29 cellular contexts compared by ENCODE assay signal in the genomic region with DNA sequence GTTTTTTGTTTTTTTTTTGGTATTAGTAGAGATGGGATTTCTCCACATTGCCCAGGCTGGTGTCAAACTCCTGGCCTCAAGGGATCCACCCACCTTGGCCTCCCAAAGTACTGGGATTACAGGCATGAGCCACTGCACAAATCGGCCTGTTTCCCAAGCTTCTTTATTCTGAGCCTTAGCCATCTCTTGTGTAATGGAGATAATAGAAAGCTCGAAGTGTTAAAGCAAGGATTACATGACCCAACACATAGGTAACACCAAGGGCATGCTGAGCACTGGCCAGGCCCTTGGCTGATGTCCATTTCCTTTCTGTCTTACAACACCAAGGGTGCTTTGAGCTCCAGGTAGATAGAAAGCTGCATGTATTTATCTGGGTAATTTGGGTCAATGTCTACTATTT.
"Had no signal": no experiment of that assay in that cellular context is flagged by ENCODE, and none has a peak within 500 bp of the region (broad histone marks: within the 10 kb centered on the region; RNA-seq: fewer than 3 reads in every experiment).

No MANE protein-coding gene starts in this region.

- H3K4me3 ChIP-seq: PC-9, SJCRH30, SK-N-MC had no signal

- H3K4me1 Mint-ChIP-seq: T-cell had no signal

- H3K4me1 ChIP-seq: SJCRH30 had no signal

- DNase-seq: Kasumi-1, MM.1S, MV-4-11, NCI-H1092, NCI-H1105, NCI-H1417 treated with DMSO at 0.1 percent for 48 hours, NCI-H1436 treated with DMSO at 0.1 percent for 48 hours, NCI-H187 treated with DMSO at 0.1 percent for 48 hours, NCI-H2029, NCI-H2081, NCI-H2171 treated with DMSO at 0.1 percent for 48 hours, NCI-H2227 treated with DMSO at 0.1 percent for 48 hours, NCI-H345, NCI-H446, NCI-H510A treated with DMSO at 0.1 percent for 48 hours, NCI-H524 treated with DMSO at 0.1 percent for 48 hours, NCI-H526 treated with DMSO at 0.1 percent for 48 hours, NCI-H774, PC-9, SHP77, SIG-M5, SJCRH30, T-cell had no signal

- H3K9me3 Mint-ChIP-seq: T-cell had no signal

- H3K4me2 ChIP-seq: PC-9 had no signal

- H3K9me3 ChIP-seq: SJCRH30 had no signal

- H3K36me3 ChIP-seq: SJCRH30 had no signal

- H3K27ac Mint-ChIP-seq: T-cell had no signal

- FAIRE-seq: RCC 7860 had no signal

- ATAC-seq: Panc1, Right ventricle myocardium inferior, SK-N-SH treated with all-trans-retinoic acid at 6 μM for 48 hours, T-cell had no signal

- H2AFZ ChIP-seq: PC-9 had no signal

- H3K36me3 Mint-ChIP-seq: T-cell had no signal

- H3K4me3 Mint-ChIP-seq: T-cell had no signal

- H3K27me3 ChIP-seq: SJCRH30 had no signal

- H3K27ac ChIP-seq: PC-9, RWPE1, SJCRH30, SK-N-MC had no signal
